Comparison of ENCODE assay signal across 9 cellular contexts in the genomic region with DNA sequence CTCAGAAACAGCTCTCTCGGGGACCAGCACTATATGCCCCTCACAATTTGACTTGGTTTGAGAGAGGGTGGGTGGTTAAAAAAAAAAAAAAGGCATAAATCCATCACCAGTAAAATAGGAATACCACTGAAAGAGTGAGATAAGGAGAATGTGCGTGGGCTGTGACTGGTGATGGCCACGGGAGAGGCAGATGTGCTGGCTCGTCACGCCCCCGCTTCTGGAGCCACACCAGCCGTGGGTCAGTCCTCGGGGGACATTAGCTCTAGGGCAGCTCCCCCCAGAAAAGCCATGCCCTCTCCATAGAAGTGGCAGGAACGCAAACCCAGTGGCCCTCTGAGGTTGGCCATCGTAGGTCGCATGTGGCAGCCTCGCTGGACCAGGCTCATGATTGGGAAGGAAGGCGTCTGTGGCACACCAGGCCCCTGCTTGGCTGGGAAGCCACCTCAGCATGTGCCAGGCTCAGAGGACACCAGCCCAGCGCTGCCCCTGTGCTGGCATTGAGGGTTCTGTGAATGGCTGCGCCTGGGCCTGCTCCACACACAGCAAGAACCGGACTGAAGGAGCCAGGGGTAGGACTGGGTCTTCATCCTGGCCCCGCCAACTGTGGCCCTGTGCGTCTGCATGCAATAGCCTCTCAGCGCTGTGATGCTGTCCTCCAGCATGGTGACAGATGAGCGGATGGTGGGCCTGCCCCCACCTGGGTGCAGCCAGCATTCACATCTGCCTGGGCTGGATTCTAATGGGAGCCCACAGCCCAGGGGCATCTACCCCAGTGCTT.
"Had no signal": no experiment of that assay in that cellular context is flagged by ENCODE, and none has a peak within 500 bp of the region (broad histone marks: within the 10 kb centered on the region; RNA-seq: fewer than 3 reads in every experiment).

No MANE protein-coding gene starts in this region.

- H3K27me3 Mint-ChIP-seq: IgD-negative memory B cell had no signal

- H3K36me3 ChIP-seq: HAP-1 had no signal

- DNase-seq: GM23248, GOT3, H7, KG1 had no signal

- H3K27ac ChIP-seq: GM23248, HL-60 had no signal

- H3K9me3 ChIP-seq: HAP-1 had no signal

- H3K9ac ChIP-seq: GM23248 had no signal

- H3K4me1 ChIP-seq: HAP-1 had no signal

- FAIRE-seq: HepG2 had no signal

- H3K4me1 Mint-ChIP-seq: IgD-negative memory B cell had no signal

- ATAC-seq: HCT116, HepG2 had no signal

- H3K36me3 Mint-ChIP-seq: IgD-negative memory B cell had no signal

- H2AFZ ChIP-seq: GM23248 had no signal

- H3K4me3 ChIP-seq: GM23248, HAP-1 had no signal
